Comparison of ENCODE assay signal across 8 cellular contexts in the genomic region with DNA sequence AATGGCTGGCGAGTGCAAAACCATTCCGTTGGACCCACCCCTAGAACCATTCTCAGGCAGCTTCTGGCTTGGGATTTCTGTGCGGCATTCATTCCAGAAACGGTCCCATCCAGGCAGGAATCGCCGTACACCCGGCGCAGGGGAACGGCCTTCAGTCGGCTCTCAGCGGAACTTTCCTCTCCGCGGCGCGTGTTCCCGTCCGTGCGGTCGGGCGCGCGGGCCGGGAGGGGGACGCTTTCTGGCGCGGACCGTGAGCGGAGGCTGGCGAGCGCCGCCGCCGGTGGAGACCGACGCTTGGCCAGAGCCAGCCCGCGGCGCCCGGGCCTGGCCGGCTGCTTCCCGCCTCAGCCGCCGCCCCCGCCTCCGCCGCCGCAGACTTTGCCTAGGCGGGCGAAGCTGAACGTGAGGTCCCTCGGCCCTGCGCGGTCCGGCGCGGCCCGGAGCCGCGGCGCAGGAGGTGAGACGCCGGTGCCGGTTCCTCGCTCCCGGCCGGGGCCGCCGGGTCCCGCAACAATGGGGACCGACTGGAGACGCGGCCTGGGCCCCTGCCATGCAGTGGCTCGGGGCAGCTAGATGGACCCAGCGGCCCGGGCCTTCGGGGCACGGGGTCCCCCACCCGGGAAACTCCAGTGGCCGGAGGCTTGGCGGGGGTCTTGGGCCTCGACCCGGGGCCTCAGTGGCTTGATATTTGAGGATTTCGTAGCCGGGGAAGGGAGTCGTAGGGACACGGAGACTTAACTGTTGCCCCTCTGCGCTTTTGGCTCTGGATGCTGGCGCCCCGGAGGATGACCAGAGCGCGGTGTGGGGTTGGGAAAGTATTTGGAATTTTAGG. TPM values are rescaled to one million over a fixed set of nuclear protein-coding genes. Genes with fewer than 3 reads are reported as not detected.
DNase-seq lines count a peak whose midpoint lies in the region; ATAC-seq and TF ChIP-seq lines count a peak whose summit lies in the region.

A gene with protein sequence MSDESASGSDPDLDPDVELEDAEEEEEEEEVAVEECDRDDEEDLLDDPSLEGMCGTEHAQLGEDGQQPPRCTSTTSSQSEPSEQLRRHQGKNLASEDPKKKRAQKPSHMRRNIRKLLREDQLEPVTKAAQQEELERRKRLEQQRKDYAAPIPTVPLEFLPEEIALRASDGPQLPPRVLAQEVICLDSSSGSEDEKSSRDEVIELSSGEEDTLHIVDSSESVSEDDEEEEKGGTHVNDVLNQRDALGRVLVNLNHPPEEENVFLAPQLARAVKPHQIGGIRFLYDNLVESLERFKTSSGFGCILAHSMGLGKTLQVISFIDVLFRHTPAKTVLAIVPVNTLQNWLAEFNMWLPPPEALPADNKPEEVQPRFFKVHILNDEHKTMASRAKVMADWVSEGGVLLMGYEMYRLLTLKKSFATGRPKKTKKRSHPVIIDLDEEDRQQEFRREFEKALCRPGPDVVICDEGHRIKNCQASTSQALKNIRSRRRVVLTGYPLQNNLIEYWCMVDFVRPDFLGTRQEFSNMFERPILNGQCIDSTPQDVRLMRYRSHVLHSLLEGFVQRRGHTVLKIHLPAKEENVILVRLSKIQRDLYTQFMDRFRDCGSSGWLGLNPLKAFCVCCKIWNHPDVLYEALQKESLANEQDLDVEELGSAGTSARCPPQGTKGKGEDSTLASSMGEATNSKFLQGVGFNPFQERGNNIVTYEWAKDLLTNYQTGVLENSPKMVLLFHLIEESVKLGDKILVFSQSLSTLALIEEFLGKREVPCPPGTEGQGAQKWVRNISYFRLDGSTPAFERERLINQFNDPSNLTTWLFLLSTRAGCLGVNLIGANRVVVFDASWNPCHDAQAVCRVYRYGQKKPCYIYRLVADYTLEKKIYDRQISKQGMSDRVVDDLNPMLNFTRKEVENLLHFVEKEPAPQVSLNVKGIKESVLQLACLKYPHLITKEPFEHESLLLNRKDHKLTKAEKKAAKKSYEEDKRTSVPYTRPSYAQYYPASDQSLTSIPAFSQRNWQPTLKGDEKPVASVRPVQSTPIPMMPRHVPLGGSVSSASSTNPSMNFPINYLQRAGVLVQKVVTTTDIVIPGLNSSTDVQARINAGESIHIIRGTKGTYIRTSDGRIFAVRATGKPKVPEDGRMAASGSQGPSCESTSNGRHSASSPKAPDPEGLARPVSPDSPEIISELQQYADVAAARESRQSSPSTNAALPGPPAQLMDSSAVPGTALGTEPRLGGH (N-terminal part only) (plus strand): TSS at position 261 of the 832 bp plus-strand sequence. CDS start 51,702 bp downstream, outside the sequence.

- H3K4me1 ChIP-seq in right lobe of liver: peaks cover 0 to 31% (median 6%) of the 10 kb centered on the region in 4 donors

- 0% methylated on average over 9 of the region's 91 CpGs for WGBS in right lobe of liver (ENCODE audit: insufficient coverage, low coverage, low lambda C conversion rate, missing lambda C conversion rate)

- no peaks in the 10 kb centered on the region for H3K27me3 ChIP-seq in right lobe of liver

- intact Hi-C loops in right lobe of liver (cut with DNase I): no loop called here

- ATAC-seq in GM18870 (IDR thresholded peaks at IDR 0.05; ENCODE audit: unreplicated experiment) (peak; percentile 61), HG03139 (IDR thresholded peaks at IDR 0.05; ENCODE audit: unreplicated experiment) (peak; percentile 79), right lobe of liver (peak; percentile 89 to 94 (median 90))

- no peaks in the 10 kb centered on the region for H3K9me3 ChIP-seq in right lobe of liver

- peak; percentile 20 to 44 (median 34) for TF ChIP-seq CTCF in right lobe of liver (IDR thresholded peaks at IDR 0.05)

- DNase-seq in AG20443 (ENCODE audit: low spot score): peak; percentile 97
- DNase-seq in NCI-H526 (lab: John Stamatoyannopoulos, UW): peak; percentile 68 to 92
- peak; percentile 81 to 85 for DNase-seq in activated CD4-positive, alpha-beta T cell treated with anti-CD3 and anti-CD28 coated beads, Interleukin-2, amount 50 U/mL, for 48 hours
- peak; percentile 67 to 88 for DNase-seq in dermis microvascular lymphatic vessel endothelial cell (ENCODE audit: low read depth in 2 of 2)
- DNase-seq in right lobe of liver: peak; percentile 83 to 87 (median 86)
- DNase-seq in stimulated activated CD4-positive, alpha-beta T cell treated with anti-CD3 and anti-CD28 coated beads, Interleukin-4, amount 100 ng/mL, for 24 hours: peak; percentile 80

- peak within 1 kb of the TSS; percentile 84 to 87 (median 86) for H3K27ac ChIP-seq in right lobe of liver

- peak; percentile 85 for TF ChIP-seq POLR2A in right lobe of liver (IDR thresholded peaks at IDR 0.05)

- H3K36me3 ChIP-seq in right lobe of liver: no peaks in the 10 kb centered on the region

- H3K4me3 ChIP-seq in right lobe of liver: peak within 1 kb of the TSS; percentile 95 to 97 (median 97)

RNA-seq across cellular contexts. Expression of the gene that starts here (rescaled TPM):
- total RNA-seq in dermis microvascular lymphatic vessel endothelial cell (11.3 and 14.7 TPM in 2 replicates), right lobe of liver (10 to 100 TPM in 5 of 6 experiments, 1 to 10 TPM in 1; 8.0 to 21.1 (median 13.7) TPM)

Comparison
In these comparisons a context has a peak if more than half of its experiments do, and no peak if none do; other contexts are left out.
1. Peak in every context shown above with its lines: DNase-seq, ATAC-seq, H3K4me3 ChIP-seq and H3K27ac ChIP-seq.